9 cellular contexts compared by ENCODE assay signal in the genomic region with DNA sequence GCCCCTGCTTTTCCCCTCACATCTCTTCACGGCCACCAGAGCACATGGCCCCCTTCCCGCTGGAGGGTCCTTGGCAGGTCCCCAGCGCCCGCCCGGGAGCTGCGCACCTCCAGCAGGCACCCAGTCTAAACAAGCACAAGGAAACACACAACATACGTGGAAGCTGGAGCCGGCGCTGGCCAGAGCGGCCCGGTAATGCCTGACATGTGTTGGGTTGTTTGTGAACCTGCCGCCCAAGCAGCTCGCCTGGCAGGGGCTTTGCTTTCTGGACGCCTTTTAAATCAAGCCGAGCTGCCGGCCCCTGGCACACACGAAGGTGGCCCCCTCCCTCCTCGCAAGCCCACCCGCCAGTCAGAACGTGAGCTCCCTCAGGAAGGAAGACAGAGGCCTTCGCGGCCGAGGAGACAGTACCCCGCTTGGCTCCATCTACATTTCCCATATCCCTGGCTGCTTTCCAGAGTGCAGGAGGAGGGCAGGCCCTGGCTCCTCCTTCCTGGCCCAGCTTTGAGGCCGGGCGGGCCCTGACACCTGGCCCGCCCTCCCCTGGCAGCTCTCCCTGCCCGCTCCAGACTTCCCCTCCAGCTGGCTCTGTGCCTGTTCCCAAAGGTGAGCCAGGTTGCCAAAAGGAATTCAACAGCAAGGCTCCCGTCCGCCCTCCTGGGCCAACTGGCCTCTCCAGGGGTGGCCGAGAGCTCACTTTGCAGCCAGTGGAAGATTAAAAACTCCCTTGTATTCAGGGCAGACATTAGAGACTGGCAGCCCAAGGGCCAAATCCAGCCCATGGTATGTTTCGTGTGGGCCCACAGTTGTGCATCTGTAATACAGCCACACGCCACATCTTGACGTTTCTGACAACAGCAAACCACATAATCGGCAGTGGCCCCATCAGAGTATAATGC. TPM values are rescaled to one million over a fixed set of nuclear protein-coding genes. Genes with fewer than 3 reads are reported as not detected.
DNase-seq lines count a peak whose midpoint lies in the region; ATAC-seq and TF ChIP-seq lines count a peak whose summit lies in the region.
"Had no signal": no experiment of that assay in that cellular context is flagged by ENCODE, and none has a peak within 500 bp of the region (broad histone marks: within the 10 kb centered on the region; RNA-seq: fewer than 3 reads in every experiment).

No MANE protein-coding gene starts in this region.

- POLR2A ChIA-PET in activated CD8-positive, alpha-beta T cell treated with anti-CD3 and anti-CD28 coated beads for 36 hours (lab: Charles Lee): no interaction called here

- H3K36me3 Mint-ChIP-seq in Calu3 (ENCODE audit: insufficient read depth, unreplicated experiment): no peaks in the 10 kb centered on the region
- H3K36me3 Mint-ChIP-seq in activated CD8-positive, alpha-beta T cell treated with anti-CD3 and anti-CD28 coated beads for 36 hours (ENCODE audit: low read depth): no peaks in the 10 kb centered on the region
- H3K36me3 Mint-ChIP-seq: activated naive CD8-positive, alpha-beta T cell treated with anti-CD3 and anti-CD28 coated beads, Interleukin-2, amount 10 ng/mL, durations not matched to agents 7 days and 5 days had no signal

- no peaks in the 10 kb centered on the region for H3K4me1 Mint-ChIP-seq in Calu3 (ENCODE audit: low read depth, unreplicated experiment)
- H3K4me1 Mint-ChIP-seq in activated CD8-positive, alpha-beta T cell treated with anti-CD3 and anti-CD28 coated beads for 36 hours (ENCODE audit: low read depth): no peaks in the 10 kb centered on the region

- no peaks in the 10 kb centered on the region for H3K27me3 Mint-ChIP-seq in Calu3 (ENCODE audit: unreplicated experiment)
- H3K27me3 Mint-ChIP-seq in activated CD8-positive, alpha-beta T cell treated with anti-CD3 and anti-CD28 coated beads for 36 hours: no peaks in the 10 kb centered on the region
- H3K27me3 Mint-ChIP-seq: activated naive CD8-positive, alpha-beta T cell treated with anti-CD3 and anti-CD28 coated beads, Interleukin-2, amount 10 ng/mL, durations not matched to agents 7 days and 5 days had no signal

- H3K27ac Mint-ChIP-seq in Calu3 (ENCODE audit: unreplicated experiment): no peak overlapping the region
- H3K27ac Mint-ChIP-seq in activated CD8-positive, alpha-beta T cell treated with anti-CD3 and anti-CD28 coated beads for 36 hours: no peak overlapping the region
- H3K27ac Mint-ChIP-seq: activated naive CD8-positive, alpha-beta T cell treated with anti-CD3 and anti-CD28 coated beads, Interleukin-2, amount 10 ng/mL, durations not matched to agents 7 days and 5 days had no signal

- intact Hi-C loops in Calu3 (cut with micrococcal nuclease; ENCODE audit: unreplicated experiment): no loop called here
- intact Hi-C loops in activated CD8-positive, alpha-beta T cell treated with anti-CD3 and anti-CD28 coated beads for 36 hours (cut with micrococcal nuclease): no loop called here

- no peaks in the 10 kb centered on the region for H3K9me3 ChIP-seq in muscle layer of colon (ENCODE audit: low read length)

- no peaks in the 10 kb centered on the region for H3K36me3 ChIP-seq in muscle layer of colon (ENCODE audit: insufficient read depth, low read length)

- H3K9me3 Mint-ChIP-seq in Calu3 (ENCODE audit: low read depth, unreplicated experiment): no peaks in the 10 kb centered on the region
- H3K9me3 Mint-ChIP-seq in activated CD8-positive, alpha-beta T cell treated with anti-CD3 and anti-CD28 coated beads for 36 hours: no peaks in the 10 kb centered on the region
- H3K9me3 Mint-ChIP-seq: activated naive CD8-positive, alpha-beta T cell treated with anti-CD3 and anti-CD28 coated beads, Interleukin-2, amount 10 ng/mL, durations not matched to agents 7 days and 5 days had no signal

- no peak overlapping the region for H3K9ac ChIP-seq in muscle layer of colon (ENCODE audit: low read length)

- H3K4me1 ChIP-seq in muscle layer of colon (ENCODE audit: insufficient read depth, low read length): peaks cover 21% of the 10 kb centered on the region

- no peak for TF ChIP-seq CTCF in Calu3 (IDR thresholded peaks at IDR 0.05; ENCODE audit: unreplicated experiment)
- TF ChIP-seq CTCF in activated CD8-positive, alpha-beta T cell treated with anti-CD3 and anti-CD28 coated beads for 36 hours (IDR thresholded peaks at IDR 0.05): no peak

- H3K4me3 Mint-ChIP-seq in Calu3 (ENCODE audit: low read depth, unreplicated experiment): no peak overlapping the region
- no peak overlapping the region for H3K4me3 Mint-ChIP-seq in activated CD8-positive, alpha-beta T cell treated with anti-CD3 and anti-CD28 coated beads for 36 hours
- H3K4me3 Mint-ChIP-seq: activated naive CD8-positive, alpha-beta T cell treated with anti-CD3 and anti-CD28 coated beads, Interleukin-2, amount 10 ng/mL, durations not matched to agents 7 days and 5 days had no signal

- H3K4me3 ChIP-seq in muscle layer of colon (ENCODE audit: low read depth in 1 of 2, low read length in 2 of 2): no peak overlapping the region

- H3K27me3 ChIP-seq in muscle layer of colon (ENCODE audit: control insufficient read depth in 1 of 2, insufficient read depth in 2 of 2, low read length in 2 of 2): no peaks in the 10 kb centered on the region

- H3K27ac ChIP-seq in epithelial cell of prostate: peak overlapping the region; percentile 87
- H3K27ac ChIP-seq in muscle layer of colon (ENCODE audit: low read depth, low read length): peak overlapping the region; percentile 55

- BruUV-seq in Calu3 (replicated peaks; lab: Mats Ljungman, UMichigan): no TSS peak

- ATAC-seq in HG03097 (IDR thresholded peaks at IDR 0.05; ENCODE audit: low FRiP score, unreplicated experiment): no peak
- no peak for ATAC-seq in activated CD8-positive, alpha-beta T cell treated with anti-CD3 and anti-CD28 coated beads for 36 hours

- CTCF ChIA-PET in Calu3 (lab: Charles Lee): interaction anchor here (0.6 kb wide), 1 partner anchor 221 kb away, joined by 3 read pairs; no protein-coding TSS in a partner anchor
- CTCF ChIA-PET in activated CD8-positive, alpha-beta T cell treated with anti-CD3 and anti-CD28 coated beads for 36 hours (lab: Charles Lee): interaction anchor here (0.6 to 1.2 kb wide), 2 partner anchors 9 to 84 kb away, joined by 3 read pairs; no protein-coding TSS in a partner anchor

- in situ Hi-C loops in KBM-7 (cut with MboI; ENCODE audit: low pct_unique_long_range_greater_than_20kb, low sequenced_read_pairs): no loop called here

- peak; percentile 64 for DNase-seq in Calu3
- DNase-seq in NCI-H345 (lab: John Stamatoyannopoulos, UW): peak; percentile 77
- peak; percentile 40 for DNase-seq in epithelial cell of prostate (ENCODE audit: low read depth, low spot score)
- DNase-seq in NK-92 treated with Interleukin-12 subunit alpha and Interleukin-12 subunit beta, amount 100 ng/mL, for 24 hours (lab: John Stamatoyannopoulos, UW): no peak
- no peak for DNase-seq in KBM-7
- no peak for DNase-seq in activated CD8-positive, alpha-beta T cell treated with anti-CD3 and anti-CD28 coated beads for 36 hours
- DNase-seq: activated naive CD8-positive, alpha-beta T cell treated with anti-CD3 and anti-CD28 coated beads, Interleukin-2, amount 10 ng/mL, durations not matched to agents 7 days and 5 days had no signal

RNA-seq across cellular contexts. Expression of a gene that starts 28.7 kb away (rescaled TPM):
- total RNA-seq in Calu3 (2022): 0.12 TPM in 1 of 2 replicates, not detected in the other
- not detected for total RNA-seq in activated CD8-positive, alpha-beta T cell treated with anti-CD3 and anti-CD28 coated beads for 36 hours
- total RNA-seq: activated naive CD8-positive, alpha-beta T cell treated with anti-CD3 and anti-CD28 coated beads, Interleukin-2, amount 10 ng/mL, durations not matched to agents 7 days and 5 days had no signal

Comparison
In these comparisons a context has a peak if more than half of its experiments do, and no peak if none do; other contexts are left out.
1. DNase-seq: peak in Calu3 (single experiment), NCI-H345 (single experiment) and epithelial cell of prostate (single experiment); none in NK-92 treated with Interleukin-12 subunit alpha and Interleukin-12 subunit beta, amount 100 ng/mL, for 24 hours (single experiment), KBM-7 (single experiment) and activated CD8-positive, alpha-beta T cell treated with anti-CD3 and anti-CD28 coated beads for 36 hours (single experiment).